8 cellular contexts compared by ENCODE assay signal in the genomic region with DNA sequence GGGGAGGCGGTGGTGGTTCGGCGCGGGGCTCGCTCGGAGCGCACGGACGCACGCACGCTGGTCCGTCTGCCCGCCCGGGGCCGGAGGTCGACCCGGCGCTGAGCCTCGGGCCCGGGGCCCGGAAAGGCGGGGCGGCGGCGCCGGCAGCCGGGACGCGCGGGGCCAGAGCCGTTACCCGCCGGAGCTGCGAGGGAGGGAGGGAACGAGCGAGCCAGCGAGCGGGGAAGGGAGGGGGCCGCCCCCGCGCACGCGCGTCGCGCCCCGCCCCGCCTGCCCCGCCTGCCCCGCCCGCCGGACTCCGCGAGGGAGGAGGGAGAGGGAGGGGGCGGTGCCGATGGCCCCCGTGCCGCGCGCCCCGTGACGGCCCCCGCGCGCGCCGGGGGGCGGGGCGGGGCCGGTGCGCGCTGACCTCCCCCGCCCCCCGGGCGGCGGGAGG.
DNase-seq lines count a peak whose midpoint lies in the region; ATAC-seq, FAIRE-seq and TF ChIP-seq lines count a peak whose summit lies in the region.

No MANE protein-coding gene starts in this region.

- H3K36me3 ChIP-seq in OCI-LY3 (replicated peaks; ENCODE audit: low read depth, low read length): peaks cover 17% of the 10 kb centered on the region

- 0 out of 2 replicates have a peak overlapping the region, but pooled peaks have one; percentile 22 for H3K4me2 ChIP-seq in OCI-LY3 (ENCODE audit: low read length)

- no peak for FAIRE-seq in D721Med (lab: Jason Lieb, UNC)
- FAIRE-seq in urothelium cell line (lab: Jason Lieb, UNC): no peak

- H3K79me2 ChIP-seq in OCI-LY3 (ENCODE audit: low read length): peaks cover 19% of the 10 kb centered on the region

- no peaks in the 10 kb centered on the region for H3K27me3 ChIP-seq in OCI-LY3 (ENCODE audit: low read depth, low read length)

- intact Hi-C loops in head of caudate nucleus (cut with DNase I): no loop called here

- H3K4me3 ChIP-seq in OCI-LY3 (ENCODE audit: low read length): peak overlapping the region; percentile 70

- H2AFZ ChIP-seq in OCI-LY3 (ENCODE audit: low read depth, low read length): no peak overlapping the region

- DNase-seq in D721Med (ENCODE audit: insufficient read length, low spot score): peak; percentile 84
- peak in 3 of 4 experiments; percentile 56 to 81 (median 76) for DNase-seq in activated naive CD4-positive, alpha-beta T cell (lab: John Stamatoyannopoulos, UW)
- DNase-seq in head of caudate nucleus: peak in 40 of 42 donors; percentile 59 to 91 (median 80)
- peak; percentile 60 for DNase-seq in pons (ENCODE audit: low spot score)
- peak; percentile 91 for DNase-seq in urothelium cell line (ENCODE audit: low spot score)

- H4K20me1 ChIP-seq in OCI-LY3 (ENCODE audit: insufficient read depth, low read length): peaks cover 16% of the 10 kb centered on the region

- ATAC-seq in GM19397 (IDR thresholded peaks at IDR 0.05; ENCODE audit: unreplicated experiment) (peak; percentile 42), HG03521 (IDR thresholded peaks at IDR 0.05; ENCODE audit: unreplicated experiment) (peak; percentile 37)

- no peak for TF ChIP-seq CTCF in D721Med (IDR thresholded peaks at IDR 0.05; ENCODE audit: insufficient read depth, missing control alignments)
- TF ChIP-seq CTCF in OCI-LY3 (IDR thresholded peaks at IDR 0.05; ENCODE audit: low read depth, low read length): no peak

- peak overlapping the region; percentile 60 for H3K9ac ChIP-seq in OCI-LY3 (ENCODE audit: low read length)

- peak overlapping the region; percentile 53 for H3K27ac ChIP-seq in OCI-LY3 (ENCODE audit: low read length)

- no peaks in the 10 kb centered on the region for H3K9me3 ChIP-seq in OCI-LY3 (ENCODE audit: insufficient read depth, low read length)

- H3K4me1 ChIP-seq in OCI-LY3 (ENCODE audit: low read length): peaks cover 46% of the 10 kb centered on the region

Comparison
In these comparisons a context has a peak if more than half of its experiments do, and no peak if none do; other contexts are left out.
1. Peak in every context shown above with its lines: DNase-seq, ATAC-seq, H3K4me3 ChIP-seq and H3K27ac ChIP-seq.